ENCODE assay signal across 19 cellular contexts in the genomic region with DNA sequence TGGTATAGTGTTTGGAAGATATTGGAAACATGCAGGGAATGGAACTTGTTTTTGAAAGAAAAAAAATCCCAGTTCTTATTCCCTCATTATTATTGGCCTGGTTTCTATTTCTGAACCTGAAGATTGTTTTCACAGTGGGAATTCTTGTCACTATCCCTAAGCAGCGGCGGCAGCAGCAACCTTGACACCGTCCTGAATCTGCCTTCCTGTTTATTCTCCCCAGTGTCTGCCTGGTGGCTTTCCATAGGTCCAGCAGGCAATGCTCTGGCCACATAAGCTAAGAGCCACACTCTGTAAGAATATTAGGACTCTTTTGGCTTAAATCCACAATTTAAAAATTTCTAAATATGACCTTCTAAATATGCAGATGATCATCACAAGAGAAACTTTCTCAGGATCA.
A peak's percentile ranks its signal among the peaks of the same experiment; 100 is the strongest.
DNase-seq lines count a peak whose midpoint lies in the region; ATAC-seq and TF ChIP-seq lines count a peak whose summit lies in the region.
"Had no signal": no experiment of that assay in that cellular context is flagged by ENCODE, and none has a peak within 500 bp of the region (broad histone marks: within the 10 kb centered on the region; RNA-seq: fewer than 3 reads in every experiment).

No MANE protein-coding gene starts in this region.

- WGBS in psoas muscle, 3 donors: 16 to 22% (median 16%) methylated on average over 3 of the region's 3 CpGs
- WGBS in sigmoid colon, 2 donors: 88 to 96% methylated on average over 3 of the region's 3 CpGs

- no peak for TF ChIP-seq CTCF in cardiac muscle cell (IDR thresholded peaks at IDR 0.05; ENCODE audit: low read depth, low read length)
- no peak for TF ChIP-seq CTCF in right atrium auricular region (IDR thresholded peaks at IDR 0.05)
- no peak for TF ChIP-seq CTCF in natural killer cell (IDR thresholded peaks at IDR 0.05)
- TF ChIP-seq CTCF in psoas muscle (IDR thresholded peaks at IDR 0.05): no peak
- no peak for TF ChIP-seq CTCF in sigmoid colon (IDR thresholded peaks at IDR 0.05)

- ATAC-seq in natural killer cell (no peak), psoas muscle (peak in 1 of 4 donors; percentile 58), HG03520 (IDR thresholded peaks at IDR 0.05; ENCODE audit: unreplicated experiment) (no peak)
- ATAC-seq in natural killer cell treated with Interleukin-12 subunit alpha and Interleukin-12 subunit beta and Interleukin-15 and Interleukin-18, amount 100 ng/mL, for 72 hours: no peak
- ATAC-seq: CD8-positive, alpha-beta T cell; GM12878; HCT116 had no signal

- peak overlapping the region; percentile 32 for H3K27ac ChIP-seq in cardiac muscle cell
- no peak overlapping the region for H3K27ac ChIP-seq in right atrium auricular region
- peak overlapping the region; percentile 58 for H3K27ac ChIP-seq in psoas muscle
- H3K27ac ChIP-seq in sigmoid colon: no peak overlapping the region
- H3K27ac ChIP-seq: BLaER1 treated with 17β-estradiol and CSF1 and Interleukin-3, amounts not matched to agents 10 nM and 100 nM had no signal

- H3K9me3 Mint-ChIP-seq in natural killer cell: peaks cover 3 to 5% of the 10 kb centered on the region in 2 donors
- peaks cover 3% of the 10 kb centered on the region for H3K9me3 Mint-ChIP-seq in natural killer cell treated with Interleukin-12 subunit alpha and Interleukin-12 subunit beta and Interleukin-15 and Interleukin-18, amount 100 ng/mL, for 72 hours
- H3K9me3 Mint-ChIP-seq: CD8-positive, alpha-beta T cell; HFFc6 had no signal

- H3K4me3 ChIP-seq in cardiac muscle cell: no peak overlapping the region
- H3K4me3 ChIP-seq in right atrium auricular region: no peak overlapping the region
- H3K4me3 ChIP-seq in psoas muscle: no peak overlapping the region
- no peak overlapping the region for H3K4me3 ChIP-seq in sigmoid colon
- H3K4me3 ChIP-seq: BLaER1 treated with 17β-estradiol and CSF1 and Interleukin-3, amounts not matched to agents 10 nM and 100 nM; GM12878 had no signal

- peaks cover 17% of the 10 kb centered on the region for H3K36me3 Mint-ChIP-seq in natural killer cell
- peaks cover 11% of the 10 kb centered on the region for H3K36me3 Mint-ChIP-seq in natural killer cell treated with Interleukin-12 subunit alpha and Interleukin-12 subunit beta and Interleukin-15 and Interleukin-18, amount 100 ng/mL, for 72 hours

- peaks cover 42 to 53% of the 10 kb centered on the region in 2 donors for H3K4me1 Mint-ChIP-seq in natural killer cell
- H3K4me1 Mint-ChIP-seq in natural killer cell treated with Interleukin-12 subunit alpha and Interleukin-12 subunit beta and Interleukin-15 and Interleukin-18, amount 100 ng/mL, for 72 hours (ENCODE audit: low read depth in 2 of 2): peaks cover 30 to 35% of the 10 kb centered on the region in 2 donors
- H3K4me1 Mint-ChIP-seq: B cell had no signal

- H3K27ac Mint-ChIP-seq in natural killer cell: peak overlapping the region; percentile 46 to 74
- peak overlapping the region in 1 of 2 donors; percentile 78 for H3K27ac Mint-ChIP-seq in natural killer cell treated with Interleukin-12 subunit alpha and Interleukin-12 subunit beta and Interleukin-15 and Interleukin-18, amount 100 ng/mL, for 72 hours
- H3K27ac Mint-ChIP-seq: B cell, HFFc6 had no signal

- H3K27me3 Mint-ChIP-seq in natural killer cell (ENCODE audit: low read depth in 2 of 2): no peaks in the 10 kb centered on the region
- H3K27me3 Mint-ChIP-seq in natural killer cell treated with Interleukin-12 subunit alpha and Interleukin-12 subunit beta and Interleukin-15 and Interleukin-18, amount 100 ng/mL, for 72 hours: no peaks in the 10 kb centered on the region
- H3K27me3 Mint-ChIP-seq: B cell had no signal

- intact Hi-C loops in natural killer cell (cut with micrococcal nuclease) (no loop called here), psoas muscle (cut with DNase I) (no loop called here), sigmoid colon (cut with DNase I) (no loop called here)

- H3K9me3 ChIP-seq in cardiac muscle cell (ENCODE audit: low read depth): no peaks in the 10 kb centered on the region
- H3K9me3 ChIP-seq in right atrium auricular region: no peaks in the 10 kb centered on the region
- H3K9me3 ChIP-seq in psoas muscle: no peaks in the 10 kb centered on the region
- H3K9me3 ChIP-seq in sigmoid colon: no peaks in the 10 kb centered on the region

- H3K36me3 ChIP-seq in cardiac muscle cell (no peaks in the 10 kb centered on the region), right atrium auricular region (no peaks in the 10 kb centered on the region), psoas muscle (ENCODE audit: insufficient read depth in 1 of 2, low read depth in 1 of 2) (peaks cover 0 to under 1% of the 10 kb centered on the region in 2 donors), sigmoid colon (no peaks in the 10 kb centered on the region)

- peak in 1 of 2 donors; percentile 17 for DNase-seq in cardiac muscle cell (ENCODE audit: low read depth in 1 of 2, low spot score in 1 of 2)
- DNase-seq in right atrium auricular region (ENCODE audit: low spot score): no peak
- no peak for DNase-seq in natural killer cell
- no peak for DNase-seq in natural killer cell treated with Interleukin-12 subunit alpha and Interleukin-12 subunit beta and Interleukin-15 and Interleukin-18, amount 100 ng/mL, for 72 hours (ENCODE audit: low spot score)
- DNase-seq in psoas muscle: no peak
- no peak for DNase-seq in sigmoid colon
- DNase-seq: CD8-positive, alpha-beta T cell; DMS 273 treated with DMSO at 0.1 percent for 48 hours; DMS53; DND-41; EL; GOT3; H7; HFFc6 had no signal

- no peak for TF ChIP-seq EP300 in sigmoid colon (IDR thresholded peaks at IDR 0.05)

- no peaks in the 10 kb centered on the region for H3K27me3 ChIP-seq in cardiac muscle cell
- no peaks in the 10 kb centered on the region for H3K27me3 ChIP-seq in right atrium auricular region
- no peaks in the 10 kb centered on the region for H3K27me3 ChIP-seq in psoas muscle (ENCODE audit: insufficient read depth in 3 of 3, low read length in 2 of 3)
- no peaks in the 10 kb centered on the region for H3K27me3 ChIP-seq in sigmoid colon
- H3K27me3 ChIP-seq: BLaER1 treated with 17β-estradiol and CSF1 and Interleukin-3, amounts not matched to agents 10 nM and 100 nM had no signal

- no peak for TF ChIP-seq POLR2A in sigmoid colon (IDR thresholded peaks at IDR 0.05)

- peaks cover 15% of the 10 kb centered on the region for H3K4me1 ChIP-seq in cardiac muscle cell (ENCODE audit: low read depth)
- H3K4me1 ChIP-seq in right atrium auricular region: peaks cover 0 to 4% of the 10 kb centered on the region in 2 donors
- H3K4me1 ChIP-seq in psoas muscle: peaks cover 22% of the 10 kb centered on the region
- no peaks in the 10 kb centered on the region for H3K4me1 ChIP-seq in sigmoid colon
- H3K4me1 ChIP-seq: BLaER1 treated with 17β-estradiol and CSF1 and Interleukin-3, amounts not matched to agents 10 nM and 100 nM had no signal

- H3K4me3 Mint-ChIP-seq in natural killer cell: no peak overlapping the region
- H3K4me3 Mint-ChIP-seq in natural killer cell treated with Interleukin-12 subunit alpha and Interleukin-12 subunit beta and Interleukin-15 and Interleukin-18, amount 100 ng/mL, for 72 hours: no peak overlapping the region
- H3K4me3 Mint-ChIP-seq: B cell; CD8-positive, alpha-beta T cell; HFFc6 had no signal

Comparison
In these comparisons a context has a peak if more than half of its experiments do, and no peak if none do; other contexts are left out.
1. H3K27ac ChIP-seq: peak in cardiac muscle cell (single experiment) and psoas muscle (single experiment); none in right atrium auricular region (0 of 2) and sigmoid colon (0 of 4).